Comparison of ENCODE assay signal across 8 cellular contexts in the genomic region with DNA sequence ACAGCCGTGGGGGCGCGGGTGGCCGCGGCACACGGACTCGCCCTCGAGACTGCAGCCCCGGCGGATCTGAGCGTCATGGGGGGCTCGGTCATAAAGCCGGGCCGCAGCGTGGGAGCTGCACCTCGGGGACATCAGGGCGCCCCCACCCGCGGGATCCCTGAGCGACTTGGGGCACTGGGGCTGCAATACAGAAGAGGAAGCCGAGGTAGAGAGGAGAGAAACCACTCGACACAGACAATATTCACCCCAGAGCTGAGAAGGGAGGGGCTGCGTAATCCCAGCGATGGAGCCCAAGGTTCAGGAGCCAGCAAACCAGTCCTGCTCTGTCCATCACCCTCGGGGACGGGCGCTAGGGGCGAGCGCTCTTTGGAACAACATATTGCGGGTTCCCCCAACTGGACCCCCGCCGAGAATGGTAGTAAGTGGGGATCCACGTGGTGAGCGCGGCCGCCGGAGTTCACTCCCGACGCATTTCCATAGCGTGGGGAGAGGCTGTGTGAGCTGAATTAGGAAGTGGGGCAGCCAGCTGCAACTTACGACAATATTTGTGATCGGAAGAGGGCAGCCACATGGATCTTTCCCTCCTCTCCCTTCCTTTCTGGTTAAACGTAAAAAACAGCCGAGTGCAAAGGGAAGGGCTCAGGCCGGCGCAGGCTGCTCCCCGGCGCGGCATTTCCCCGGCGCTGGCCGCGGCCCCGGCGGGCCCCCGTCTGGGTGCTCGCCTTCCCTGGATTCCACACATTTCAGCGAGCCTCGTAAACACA. TPM values are rescaled to one million over a fixed set of nuclear protein-coding genes. Genes with fewer than 3 reads are reported as not detected.
DNase-seq lines count a peak whose midpoint lies in the region; FAIRE-seq and TF ChIP-seq lines count a peak whose summit lies in the region.

No MANE protein-coding gene starts in this region.

- peak; percentile 70 for FAIRE-seq in H54 (lab: Jason Lieb, UNC)

- BruUV-seq in Caco-2 (replicated peaks; lab: Mats Ljungman, UMichigan), result no TSS peak

- peaks cover 12% of the 10 kb centered on the region for H3F3A ChIP-seq in neural cell (ENCODE audit: insufficient read depth, low read length, poor library complexity, severe bottlenecking)

- H3K79me2 ChIP-seq in neural cell (replicated peaks; ENCODE audit: insufficient read depth, low read length), result peaks cover 65% of the 10 kb centered on the region

- peaks cover 5% of the 10 kb centered on the region for H3K4me1 ChIP-seq in Caco-2

- peak; percentile 25; the same call in 1 of the 2 replicates for TF ChIP-seq POLR2A in H54 (IDR thresholded peaks at IDR 0.05; ENCODE audit: low read depth, low read length)

- peak overlapping the region; percentile 70 for H3K27ac Mint-ChIP-seq in Caco-2 (ENCODE audit: unreplicated experiment)

- no peak for TF ChIP-seq CTCF in Caco-2 (IDR thresholded peaks at IDR 0.05; ENCODE audit: insufficient read depth in 1 of 2, low read depth in 1 of 2, low read length in 1 of 2, severe bottlenecking in 1 of 2, unreplicated experiment in 1 of 2)
- TF ChIP-seq CTCF in fibroblast of pulmonary artery (IDR thresholded peaks at IDR 0.05; ENCODE audit: low read length, missing control alignments), result no peak
- TF ChIP-seq CTCF in neural cell (IDR thresholded peaks at IDR 0.05; ENCODE audit: poor library complexity, severe bottlenecking), result no peak

- H2AFZ ChIP-seq in neural cell (ENCODE audit: low read depth, low read length), result no peak overlapping the region

- DNase-seq in Caco-2, result peak; percentile 62 to 65
- peak; percentile 78 for DNase-seq in H54 (ENCODE audit: insufficient read length, low spot score)
- DNase-seq in NCI-H2171 treated with DMSO at 0.1 percent for 48 hours (lab: John Stamatoyannopoulos, UW), result peak; percentile 74
- peak; percentile 10 for DNase-seq in activated T-helper 1 cell treated with Interleukin-2 at 50 U/mL for 16 hours (ENCODE audit: low read depth)
- peak; percentile 76 for DNase-seq in fibroblast of pulmonary artery (ENCODE audit: low read depth)
- DNase-seq in middle frontal gyrus (ENCODE audit: extremely low spot score, low spot score), result no peak
- no peak for DNase-seq in GM19238 (ENCODE audit: insufficient read length, low spot score)

- no peak for TF ChIP-seq EP300 in neural cell (conservative IDR thresholded peaks at IDR 0.05; ENCODE audit: poor library complexity, severe bottlenecking)

- H3K27me3 ChIP-seq in Caco-2 (replicated peaks; ENCODE audit: control insufficient read depth, insufficient read depth, low read length) (no peaks in the 10 kb centered on the region), neural cell (ENCODE audit: insufficient read depth, low read depth, low read length) (no peaks in the 10 kb centered on the region)

- peak overlapping the region; percentile 73 for H3K4me2 ChIP-seq in neural cell (ENCODE audit: low read length)

- no peak for TF ChIP-seq RAD21 in neural cell (conservative IDR thresholded peaks at IDR 0.05)

- H3K9me3 ChIP-seq in Caco-2 (no peaks in the 10 kb centered on the region), neural cell (ENCODE audit: low read length) (no peaks in the 10 kb centered on the region)

- H3K4me3 Mint-ChIP-seq in Caco-2 (ENCODE audit: unreplicated experiment), result peak overlapping the region; percentile 93

- peak overlapping the region; percentile 94 for H3K4me3 ChIP-seq in Caco-2 (ENCODE audit: low read depth, low read length)
- peak overlapping the region; percentile 85 for H3K4me3 ChIP-seq in fibroblast of pulmonary artery (replicated peaks; ENCODE audit: low read depth, low read length)
- peak overlapping the region; percentile 98 for H3K4me3 ChIP-seq in neural cell (ENCODE audit: low read length)

- peak overlapping the region; percentile 98 for H3K27ac ChIP-seq in neural cell (ENCODE audit: low read length)

- peaks cover 25% of the 10 kb centered on the region for H3K36me3 Mint-ChIP-seq in Caco-2 (ENCODE audit: insufficient read depth, unreplicated experiment)

- no peaks in the 10 kb centered on the region for H3K9me2 ChIP-seq in neural cell (ENCODE audit: insufficient read depth, low read length)

- H3K4me1 Mint-ChIP-seq in Caco-2 (ENCODE audit: low read depth, unreplicated experiment), result peaks cover 19% of the 10 kb centered on the region

- CTCF ChIA-PET in Caco-2 (lab: Charles Lee), result no interaction called here

- no peaks in the 10 kb centered on the region for H3K27me3 Mint-ChIP-seq in Caco-2 (ENCODE audit: insufficient read depth, unreplicated experiment)

- no peaks in the 10 kb centered on the region for H3K9me3 Mint-ChIP-seq in Caco-2 (ENCODE audit: unreplicated experiment)

- POLR2A ChIA-PET in Caco-2 (lab: Charles Lee), result no interaction called here

- H4K20me1 ChIP-seq in neural cell (ENCODE audit: insufficient read depth), result peaks cover 27% of the 10 kb centered on the region

- intact Hi-C loops in Caco-2 (cut with micrococcal nuclease; ENCODE audit: unreplicated experiment), result loop anchor here (5.0 kb wide), 2 partner anchors 710 to 910 kb away; a partner anchor contains a TSS

- peak overlapping the region; percentile 98 for H3K9ac ChIP-seq in neural cell (ENCODE audit: low read length)

- H3K36me3 ChIP-seq in Caco-2 (ENCODE audit: control insufficient read depth, insufficient read depth, low read length) (no peaks in the 10 kb centered on the region; the same call in 1 of the 2 replicates), neural cell (ENCODE audit: insufficient read depth, low read length) (no peaks in the 10 kb centered on the region)

TF ChIP-seq in neural cell, 6 proteins besides CTCF, POLR2A, EP300 and RAD21:
- TF ChIP-seq SMC3 (conservative IDR thresholded peaks at IDR 0.05; ENCODE audit: poor library complexity) (no peak), MXI1 (conservative IDR thresholded peaks at IDR 0.05; ENCODE audit: poor library complexity, severe bottlenecking) (peak; percentile 83), POLR2AphosphoS5 (IDR thresholded peaks at IDR 0.05) (peak; percentile 0)

RNA-seq across cellular contexts. Expression of a gene that starts 9.9 kb away (rescaled TPM):
- 23.3 and 25.9 TPM in 2 replicates for total RNA-seq in Caco-2 (2022)
- polyA plus RNA-seq in neural cell, result 15.6 and 20.0 TPM in 2 replicates
- 32.9 and 53.0 TPM in 2 replicates for polyA minus RNA-seq in neural cell

Comparison
In these comparisons a context has a peak if more than half of its experiments do, and no peak if none do; other contexts are left out.
1. DNase-seq: peak in Caco-2 (2 of 2), H54 (single experiment), NCI-H2171 treated with DMSO at 0.1 percent for 48 hours (single experiment), activated T-helper 1 cell treated with Interleukin-2 at 50 U/mL for 16 hours (single experiment) and fibroblast of pulmonary artery (single experiment); none in middle frontal gyrus (single experiment) and GM19238 (single experiment).
2. Peak in every context shown above with its lines, with median percentiles within 50 percentile points of each other: H3K4me3 ChIP-seq.